19 cellular contexts compared by ENCODE assay signal in the genomic region with DNA sequence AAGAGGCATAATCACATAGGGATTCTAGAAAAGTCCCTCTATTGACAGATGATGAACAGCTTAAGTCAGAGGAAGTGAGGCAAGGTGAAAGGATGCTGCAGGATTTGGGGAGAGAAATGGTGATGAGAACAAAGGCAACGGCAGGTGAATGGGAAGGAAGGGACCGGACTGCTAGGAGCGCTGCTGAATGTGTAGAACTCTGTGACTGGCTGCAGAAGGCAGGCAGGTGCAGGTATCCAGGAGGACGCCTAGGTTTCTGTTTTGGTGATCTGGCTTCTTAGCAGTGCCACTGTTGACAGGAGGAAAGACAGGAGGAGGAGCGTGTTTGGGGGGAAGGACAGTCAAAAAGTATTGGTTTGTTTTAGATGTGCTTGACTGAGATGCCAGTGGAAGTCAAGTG. TPM values are rescaled to one million over a fixed set of nuclear protein-coding genes. Genes with fewer than 3 reads are reported as not detected.
A peak's percentile ranks its signal among the peaks of the same experiment; 100 is the strongest.
DNase-seq lines count a peak whose midpoint lies in the region; ATAC-seq, FAIRE-seq and TF ChIP-seq lines count a peak whose summit lies in the region.
"Had no signal": no experiment of that assay in that cellular context is flagged by ENCODE, and none has a peak within 500 bp of the region (broad histone marks: within the 10 kb centered on the region; RNA-seq: fewer than 3 reads in every experiment).

No MANE protein-coding gene starts in this region.

- H3K9me3 ChIP-seq in HUES64 (ENCODE audit: insufficient read depth, low read depth, low read length): no peaks in the 10 kb centered on the region
- H3K9me3 ChIP-seq in H1 (ENCODE audit: insufficient read depth in 2 of 2, low read depth in 1 of 2, low read length in 1 of 2): no peaks in the 10 kb centered on the region
- H3K9me3 ChIP-seq: BLaER1 treated with 17β-estradiol and CSF1 and Interleukin-3, amounts not matched to agents 10 nM and 100 nM had no signal

- no peak overlapping the region for H4K5ac ChIP-seq in H1 (ENCODE audit: insufficient read length, low read depth, low read length)

- no peak overlapping the region for H4K8ac ChIP-seq in H1 (ENCODE audit: extremely low read depth, insufficient read depth, low read length)

- H3K27ac ChIP-seq in HUES64 (ENCODE audit: low read depth, low read length): no peak overlapping the region
- H3K27ac ChIP-seq in H1 (ENCODE audit: low read depth, low read length): no peak overlapping the region
- H3K27ac ChIP-seq: BLaER1 treated with 17β-estradiol and CSF1 and Interleukin-3, amounts not matched to agents 10 nM and 100 nM; GM23248 had no signal

- no peak overlapping the region for H2AFZ ChIP-seq in H1 (ENCODE audit: low read length)
- H2AFZ ChIP-seq: GM23248 had no signal

- H2BK120ac ChIP-seq in H1 (replicated peaks; ENCODE audit: low read depth, low read length): no peak overlapping the region

- no peak for ATAC-seq in stimulated activated effector memory CD8-positive, alpha-beta T cell treated with anti-CD3 and anti-CD28 coated beads, Interleukin-12 subunit alpha, Interleukin-12 subunit beta, amount 100 ng/mL, for 72 hours
- no peak for ATAC-seq in GM18861 (IDR thresholded peaks at IDR 0.05; ENCODE audit: unreplicated experiment)
- ATAC-seq: HCT116 had no signal

- H3K27ac Mint-ChIP-seq in stimulated activated effector memory CD8-positive, alpha-beta T cell treated with anti-CD3 and anti-CD28 coated beads, Interleukin-12 subunit alpha, Interleukin-12 subunit beta, amount 100 ng/mL, for 72 hours: peak overlapping the region; percentile 3
- H3K27ac Mint-ChIP-seq: B cell, HFFc6 had no signal

- H3K27me3 ChIP-seq in HUES64 (ENCODE audit: insufficient read depth, low read length): no peaks in the 10 kb centered on the region
- no peaks in the 10 kb centered on the region for H3K27me3 ChIP-seq in H1 (replicated peaks in 1 of 4; ENCODE audit: control insufficient read depth in 3 of 4, extremely low read depth in 1 of 4, insufficient read depth in 3 of 4, low read length in 3 of 4)
- H3K27me3 ChIP-seq: BLaER1 treated with 17β-estradiol and CSF1 and Interleukin-3, amounts not matched to agents 10 nM and 100 nM had no signal

- no peak overlapping the region for H3K18ac ChIP-seq in H1 (ENCODE audit: extremely low read depth, low read length)

- no peak for TF ChIP-seq POLR2A in H1 (IDR thresholded peaks at IDR 0.05; ENCODE audit: control extremely low read depth in 1 of 2, low read depth in 2 of 2, low read length in 2 of 2)

- H3K9me3 Mint-ChIP-seq in stimulated activated effector memory CD8-positive, alpha-beta T cell treated with anti-CD3 and anti-CD28 coated beads, Interleukin-12 subunit alpha, Interleukin-12 subunit beta, amount 100 ng/mL, for 72 hours: no peaks in the 10 kb centered on the region
- H3K9me3 Mint-ChIP-seq: CD8-positive, alpha-beta memory T cell; HFFc6 had no signal

- H3K56ac ChIP-seq in H1 (replicated peaks; ENCODE audit: insufficient read length, low read depth, low read length): no peak overlapping the region

- CTCF ChIA-PET in H1 (lab: Charles Lee; ENCODE audit: partially characterized antibody): interaction anchor here (0.8 to 1.2 kb wide), 3 partner anchors 8 to 301 kb away, joined by 3 to 4 read pairs (median 3); no protein-coding TSS in a partner anchor

- no peak overlapping the region for H3K4me3 Mint-ChIP-seq in stimulated activated effector memory CD8-positive, alpha-beta T cell treated with anti-CD3 and anti-CD28 coated beads, Interleukin-12 subunit alpha, Interleukin-12 subunit beta, amount 100 ng/mL, for 72 hours
- H3K4me3 Mint-ChIP-seq: B cell; CD8-positive, alpha-beta memory T cell; HFFc6 had no signal

- H3K23me2 ChIP-seq in H1 (ENCODE audit: low read depth, low read length): no peaks in the 10 kb centered on the region

- TF ChIP-seq EP300 in H1 (IDR thresholded peaks at IDR 0.05; ENCODE audit: borderline replicate concordance in 1 of 2, low read depth in 2 of 2, low read length in 2 of 2): no peak

- no peak overlapping the region for H2BK15ac ChIP-seq in H1 (ENCODE audit: low read length)

- TF ChIP-seq CTCF in D721Med (IDR thresholded peaks at IDR 0.05; ENCODE audit: insufficient read depth, missing control alignments) (no peak), H1 (IDR thresholded peaks at IDR 0.05; ENCODE audit: control extremely low read depth in 1 of 3, insufficient read depth in 1 of 3, low read depth in 1 of 3, low read length in 3 of 3) (no peak), GM10266 (IDR thresholded peaks at IDR 0.05; ENCODE audit: control insufficient read depth, insufficient read depth, low read depth, missing control alignments) (no peak)

- H3K14ac ChIP-seq in H1 (ENCODE audit: insufficient read length): no peak overlapping the region

- no peak overlapping the region for H2BK12ac ChIP-seq in H1 (ENCODE audit: low read depth, low read length)

- H3K79me1 ChIP-seq in H1 (ENCODE audit: low read depth, low read length): no peaks in the 10 kb centered on the region

- 0 out of 2 replicates have a peak overlapping the region, but pooled peaks have one; percentile 2 for H3K9ac ChIP-seq in HUES64 (ENCODE audit: low read depth, low read length)
- no peak overlapping the region for H3K9ac ChIP-seq in H1 (replicated peaks in 1 of 4; ENCODE audit: extremely low read depth in 1 of 4, low read depth in 3 of 4, low read length in 3 of 4)
- H3K9ac ChIP-seq: BLaER1 treated with 17β-estradiol and CSF1 and Interleukin-3, amounts not matched to agents 10 nM and 100 nM; GM23248 had no signal

- DNase-seq in D721Med (ENCODE audit: insufficient read length, low spot score) (no peak), H1 (ENCODE audit: low read depth in 1 of 2, low spot score in 2 of 2) (no peak), GM10266 (ENCODE audit: extremely low spot score) (no peak), D341Med (ENCODE audit: low spot score) (no peak)
- no peak for DNase-seq in stimulated activated effector memory CD8-positive, alpha-beta T cell treated with anti-CD3 and anti-CD28 coated beads, Interleukin-12 subunit alpha, Interleukin-12 subunit beta, amount 100 ng/mL, for 72 hours (ENCODE audit: low spot score in 2 of 2)
- DNase-seq: CD8-positive, alpha-beta memory T cell; COR-L47; DMS153; DMS79; GDM1; GM23248; H7; HFFc6; KG1 had no signal

- H3K4me1 Mint-ChIP-seq in stimulated activated effector memory CD8-positive, alpha-beta T cell treated with anti-CD3 and anti-CD28 coated beads, Interleukin-12 subunit alpha, Interleukin-12 subunit beta, amount 100 ng/mL, for 72 hours: peaks cover 5% of the 10 kb centered on the region
- H3K4me1 Mint-ChIP-seq: B cell; CD8-positive, alpha-beta memory T cell had no signal

- H3K4me2 ChIP-seq in H1 (ENCODE audit: insufficient read depth in 1 of 2, low read depth in 2 of 2, low read length in 2 of 2): no peak overlapping the region
- H3K4me2 ChIP-seq: BLaER1 treated with 17β-estradiol and CSF1 and Interleukin-3, amounts not matched to agents 10 nM and 100 nM had no signal

- peak; percentile 32 for FAIRE-seq in D721Med (lab: Jason Lieb, UNC)
- FAIRE-seq in H1 (lab: Jason Lieb, UNC): peak; percentile 13

- no peak overlapping the region for H2BK5ac ChIP-seq in H1 (ENCODE audit: low read depth, low read length)

- no peak overlapping the region for H3K4me3 ChIP-seq in HUES64 (ENCODE audit: low read length)
- no peak overlapping the region for H3K4me3 ChIP-seq in H1 (ENCODE audit: extremely low read depth in 1 of 4, insufficient read depth in 2 of 4, low read depth in 3 of 4, low read length in 4 of 4)
- H3K4me3 ChIP-seq: BLaER1 treated with 17β-estradiol and CSF1 and Interleukin-3, amounts not matched to agents 10 nM and 100 nM; GM23248 had no signal

- no peak for TF ChIP-seq RAD21 in H1 (IDR thresholded peaks at IDR 0.05 in 1 of 2, conservative IDR thresholded peaks at IDR 0.05 in 1 of 2; ENCODE audit: low read depth in 2 of 2, low read length in 2 of 2)

- H4K91ac ChIP-seq in H1 (replicated peaks; ENCODE audit: insufficient read length, low read length): no peak overlapping the region

- peaks cover 54% of the 10 kb centered on the region for H3K36me3 Mint-ChIP-seq in stimulated activated effector memory CD8-positive, alpha-beta T cell treated with anti-CD3 and anti-CD28 coated beads, Interleukin-12 subunit alpha, Interleukin-12 subunit beta, amount 100 ng/mL, for 72 hours

- POLR2A ChIA-PET in H1 (lab: Charles Lee; ENCODE audit: partially characterized antibody): no interaction called here

- H3K79me2 ChIP-seq in H1 (ENCODE audit: control insufficient read depth in 1 of 2, insufficient read depth in 2 of 2, low read length in 2 of 2): no peaks in the 10 kb centered on the region

- H2AK5ac ChIP-seq in H1 (ENCODE audit: low read depth, low read length): no peak overlapping the region

- 83% methylated on average over 5 of the region's 5 CpGs for WGBS in HUES64
- WGBS in H1 (ENCODE audit: extremely low coverage in 1 of 2, insufficient coverage in 1 of 2, insufficient read length in 1 of 2, insufficient replicate concordance in 2 of 2, low coverage in 1 of 2, low lambda C conversion rate in 2 of 2, missing lambda C conversion rate in 1 of 2), 2 experiments: 79% methylated on average over 5 of the region's 5 CpGs; no CpG with 5 or more reads in 1 of the 2 experiments

- no peak overlapping the region for H2BK20ac ChIP-seq in H1 (ENCODE audit: low read length)

- peaks cover 7% of the 10 kb centered on the region; the same call in 1 of the 2 replicates for H3K4me1 ChIP-seq in HUES64 (ENCODE audit: insufficient read depth, low read length)
- H3K4me1 ChIP-seq in H1 (replicated peaks in 1 of 4; ENCODE audit: control insufficient read depth in 3 of 4, insufficient read depth in 4 of 4, low read length in 3 of 4): no peaks in the 10 kb centered on the region
- H3K4me1 ChIP-seq: BLaER1 treated with 17β-estradiol and CSF1 and Interleukin-3, amounts not matched to agents 10 nM and 100 nM had no signal

- no peaks in the 10 kb centered on the region for H4K20me1 ChIP-seq in H1 (replicated peaks in 1 of 2; ENCODE audit: control insufficient read depth in 1 of 2, insufficient read depth in 2 of 2, low read length in 2 of 2)
- H4K20me1 ChIP-seq: BLaER1 treated with 17β-estradiol and CSF1 and Interleukin-3, amounts not matched to agents 10 nM and 100 nM had no signal

- no peak overlapping the region for H3K23ac ChIP-seq in H1 (ENCODE audit: insufficient read length)

- H3K36me3 ChIP-seq in HUES64 (ENCODE audit: insufficient read depth, low read length) (no peaks in the 10 kb centered on the region), H1 (ENCODE audit: control insufficient read depth in 2 of 4, insufficient read depth in 4 of 4, low read length in 3 of 4) (no peaks in the 10 kb centered on the region; a peak in 1 of 8 replicates)

- no peak overlapping the region for H3K4ac ChIP-seq in H1 (replicated peaks; ENCODE audit: insufficient read length, low read depth, low read length)

RNA-seq across cellular contexts. Expression of a gene that starts 58.4 kb away (rescaled TPM):
- polyA plus RNA-seq in HUES64 (2013, experiment 1 of 2): 12.5 TPM
- 27.3 TPM for polyA plus RNA-seq in HUES64 (2013, experiment 2 of 2)
- 31.2 and 34.0 TPM in 2 replicates for total RNA-seq in H1 (2021; fragmentation: NEBNext Ultra II Directional; extraction: Animal tissue kit (Norgen Biotek cat#: 25700))
- 23.7 and 31.5 TPM in 2 replicates for polyA plus RNA-seq in H1 (2011; rRNA removed)
- 20.1 TPM for polyA plus RNA-seq in H1 (2011; cell fraction: cytosol; rRNA removed)
- 38.7 TPM for polyA plus RNA-seq in H1 (2011; cell fraction: nucleus; rRNA removed)
- 22.3 to 30.8 TPM (median 23.0 TPM) in 4 replicates for polyA plus RNA-seq in H1 (2012, experiment 1 of 2)
- 10.1 TPM for polyA plus RNA-seq in H1 (2012, experiment 2 of 2)
- 14.6 TPM for polyA plus RNA-seq in H1 (2013, experiment 1 of 2)
- 14.6 TPM for polyA plus RNA-seq in H1 (2013, experiment 2 of 2)
- 29.7 and 35.0 TPM in 2 replicates for polyA minus RNA-seq in H1 (2011; rRNA and poly(A)+ RNA removed)
- 39.4 TPM for polyA minus RNA-seq in H1 (2011; cell fraction: cytosol; rRNA and poly(A)+ RNA removed)
- 45.8 TPM for polyA minus RNA-seq in H1 (2011; cell fraction: nucleus; rRNA and poly(A)+ RNA removed)
